ENCODE assay signal across 7 cellular contexts in the genomic region with DNA sequence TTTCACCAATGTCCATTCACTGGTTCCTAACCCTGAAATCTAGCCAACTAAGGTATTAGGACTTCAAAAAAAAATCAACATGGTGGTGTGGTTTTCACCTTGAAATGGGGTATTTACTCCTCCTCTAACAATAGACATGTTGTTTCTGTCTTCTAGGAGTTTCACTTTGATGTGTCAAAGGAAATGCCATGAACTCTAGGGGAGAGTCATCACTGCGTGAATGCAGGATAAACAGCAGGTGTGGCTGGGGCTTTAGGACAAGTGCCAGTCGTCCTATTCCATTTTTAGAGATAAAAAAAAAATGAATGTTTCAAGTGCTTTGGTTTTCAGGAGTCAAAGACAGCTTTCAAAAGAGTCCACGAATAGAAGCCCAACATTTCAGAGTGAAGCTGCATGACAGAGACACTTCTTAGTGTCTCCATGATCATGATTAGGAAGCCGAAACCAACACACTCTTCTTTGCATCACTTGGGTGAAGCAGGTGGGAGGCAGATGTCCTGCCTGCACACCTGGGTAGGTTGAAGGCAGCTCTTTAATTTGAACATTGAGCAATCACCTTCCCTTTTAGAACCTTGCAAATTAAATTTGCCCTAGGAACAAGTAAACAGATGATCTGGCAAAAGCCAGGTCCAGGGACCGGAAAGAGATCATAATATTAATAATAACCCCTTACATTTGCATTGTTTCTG.
DNase-seq lines count a peak whose midpoint lies in the region; ATAC-seq and TF ChIP-seq lines count a peak whose summit lies in the region.

No MANE protein-coding gene starts in this region.

- no peaks in the 10 kb centered on the region for H3K36me3 ChIP-seq in right lobe of liver

- no peaks in the 10 kb centered on the region for H3K9me3 ChIP-seq in right lobe of liver

- intact Hi-C loops in right lobe of liver (cut with DNase I) = no loop called here

- H3K36me3 Mint-ChIP-seq in immature natural killer cell = no peaks in the 10 kb centered on the region

- in situ Hi-C loops in KBM-7 (cut with MboI; ENCODE audit: low pct_unique_long_range_greater_than_20kb, low sequenced_read_pairs) = no loop called here

- TF ChIP-seq CTCF in right lobe of liver (IDR thresholded peaks at IDR 0.05) = no peak

- no peak for TF ChIP-seq POLR2A in right lobe of liver (IDR thresholded peaks at IDR 0.05)

- H3K27ac Mint-ChIP-seq in immature natural killer cell = no peak overlapping the region

- H3K27me3 ChIP-seq in right lobe of liver = no peaks in the 10 kb centered on the region

- peaks cover 1 to 2% (median 2%) of the 10 kb centered on the region in 3 donors for H3K27me3 Mint-ChIP-seq in immature natural killer cell (ENCODE audit: low read depth in 3 of 3)

- peak overlapping the region in 1 of 3 donors; percentile 15 for H3K27ac ChIP-seq in right lobe of liver

- peak; percentile 11 for DNase-seq in NAMALWA (ENCODE audit: low spot score)
- no peak for DNase-seq in right lobe of liver
- DNase-seq in hepatic stellate cell (ENCODE audit: low spot score) = no peak
- no peak for DNase-seq in KBM-7
- DNase-seq in immature natural killer cell = no peak

- H3K4me3 Mint-ChIP-seq in immature natural killer cell = no peak overlapping the region

- H3K4me3 ChIP-seq in right lobe of liver = no peak overlapping the region

- no peaks in the 10 kb centered on the region for H3K9me3 Mint-ChIP-seq in immature natural killer cell

- peak; percentile 97 for ATAC-seq in GM18907 (IDR thresholded peaks at IDR 0.05; ENCODE audit: unreplicated experiment)
- peak; percentile 91 for ATAC-seq in HG02571 (IDR thresholded peaks at IDR 0.05; ENCODE audit: unreplicated experiment)
- ATAC-seq in right lobe of liver = peak; percentile 65 to 76 (median 70)

- peaks cover 0 to 31% (median 14%) of the 10 kb centered on the region in 4 donors for H3K4me1 ChIP-seq in right lobe of liver

- no peaks in the 10 kb centered on the region for H3K4me1 Mint-ChIP-seq in immature natural killer cell

- 52% methylated on average over 5 of the region's 5 CpGs for WGBS in right lobe of liver (ENCODE audit: insufficient coverage, low coverage, low lambda C conversion rate, missing lambda C conversion rate)
